25 cellular contexts compared by ENCODE assay signal in genomic region chr10:49296826-49297225, GRCh38. TPM values are rescaled to one million over a fixed set of nuclear protein-coding genes. Genes with fewer than 3 reads are reported as not detected.
DNase-seq lines count a peak whose midpoint lies in the region; TF ChIP-seq lines count a peak whose summit lies in the region.
"Had no signal": no experiment of that assay in that cellular context is flagged by ENCODE, and none has a peak within 500 bp of the region (broad histone marks: within the 10 kb centered on the region; RNA-seq: fewer than 3 reads in every experiment).

No MANE protein-coding gene starts in this region.

- H3K4me3 ChIP-seq in right atrium auricular region (no peak overlapping the region), neural progenitor cell (no peak overlapping the region), tibial nerve (no peak overlapping the region), vagina (no peak overlapping the region)
- H3K4me3 ChIP-seq: A549, BLaER1 had no signal

- 52 to 67% methylated on average over 8 of the region's 8 CpGs for WGBS in tibial nerve, 2 donors

- in situ Hi-C loops in ACHN (cut with HindIII; ENCODE audit: low pct_ligation_motif_present, low pct_unique_long_range_greater_than_20kb, low sequenced_read_pairs), result no loop called here

- H3K9me3 Mint-ChIP-seq in neural progenitor cell, result no peaks in the 10 kb centered on the region
- H3K9me3 Mint-ChIP-seq: CD4-positive, alpha-beta memory T cell; HFFc6 had no signal

- no peaks in the 10 kb centered on the region for H3K36me3 Mint-ChIP-seq in neural progenitor cell
- H3K36me3 Mint-ChIP-seq: CD4-positive, alpha-beta memory T cell had no signal

- TF ChIP-seq CTCF in right atrium auricular region (IDR thresholded peaks at IDR 0.05), result no peak
- TF ChIP-seq CTCF in neural progenitor cell (IDR thresholded peaks at IDR 0.05), result no peak
- TF ChIP-seq CTCF in tibial nerve (IDR thresholded peaks at IDR 0.05), result no peak
- TF ChIP-seq CTCF in vagina (IDR thresholded peaks at IDR 0.05), result no peak

- H3K4me1 Mint-ChIP-seq in neural progenitor cell, result peaks cover 53% of the 10 kb centered on the region
- H3K4me1 Mint-ChIP-seq: CD4-positive, alpha-beta memory T cell had no signal

- no peaks in the 10 kb centered on the region for H3K36me3 ChIP-seq in right atrium auricular region
- H3K36me3 ChIP-seq in neural progenitor cell, result no peaks in the 10 kb centered on the region
- H3K36me3 ChIP-seq in tibial nerve, result no peaks in the 10 kb centered on the region
- H3K36me3 ChIP-seq in vagina, result no peaks in the 10 kb centered on the region
- H3K36me3 ChIP-seq: BLaER1 had no signal

- H3F3A ChIP-seq in neural progenitor cell (ENCODE audit: low read depth), result no peaks in the 10 kb centered on the region

- no peak overlapping the region for H3K4me2 ChIP-seq in neural progenitor cell
- H3K4me2 ChIP-seq: A549, BLaER1 had no signal

- H3K4me1 ChIP-seq in right atrium auricular region (peaks cover 0 to 55% of the 10 kb centered on the region in 2 donors), neural progenitor cell (peaks cover 33% of the 10 kb centered on the region), tibial nerve (peaks cover 0 to 17% (median 3%) of the 10 kb centered on the region in 4 donors), vagina (peaks cover 13% of the 10 kb centered on the region)
- H3K4me1 ChIP-seq: A549 had no signal

- TF ChIP-seq POLR2A in tibial nerve (IDR thresholded peaks at IDR 0.05) (no peak), vagina (IDR thresholded peaks at IDR 0.05) (no peak)

- TF ChIP-seq EP300 in tibial nerve (IDR thresholded peaks at IDR 0.05), result no peak

- intact Hi-C loops in vagina (cut with DNase I), result no loop called here

- no peaks in the 10 kb centered on the region for H3K79me2 ChIP-seq in neural progenitor cell (ENCODE audit: low read depth)

- DNase-seq in ELF-1 (ENCODE audit: low read depth, low spot score) (peak; percentile 68), NCI-H69 (lab: John Stamatoyannopoulos, UW) (peak; percentile 18), right atrium auricular region (ENCODE audit: low spot score) (no peak), neural progenitor cell (ENCODE audit: low spot score) (peak; percentile 30), tibial nerve (ENCODE audit: low spot score in 2 of 2) (no peak), ACHN (no peak), vagina (ENCODE audit: extremely low spot score in 2 of 2) (no peak)
- no peak for DNase-seq in effector CD8-positive, alpha-beta T cell (lab: John Stamatoyannopoulos, UW)
- DNase-seq: Calu3; CD4-positive, alpha-beta memory T cell; DMS53; EL; HFFc6; IMR-90; Karpas-422; NCI-H1048; NCI-H1436; NCI-H1930; NCI-H226; NCI-H524 had no signal

- no peak overlapping the region for H2AFZ ChIP-seq in neural progenitor cell (replicated peaks)

- no peak overlapping the region for H3K4me3 Mint-ChIP-seq in neural progenitor cell
- H3K4me3 Mint-ChIP-seq: CD4-positive, alpha-beta memory T cell; HFFc6 had no signal

- H3K9ac ChIP-seq in neural progenitor cell, result no peak overlapping the region
- H3K9ac ChIP-seq: BLaER1 had no signal

- peaks cover 8% of the 10 kb centered on the region for H3K27me3 Mint-ChIP-seq in neural progenitor cell (ENCODE audit: insufficient read depth, low read depth)

- H3K27me3 ChIP-seq in right atrium auricular region (no peaks in the 10 kb centered on the region), neural progenitor cell (peaks cover 3% of the 10 kb centered on the region), tibial nerve (no peaks in the 10 kb centered on the region), vagina (no peaks in the 10 kb centered on the region)
- H3K27me3 ChIP-seq: BLaER1 had no signal

- H3K27ac Mint-ChIP-seq in neural progenitor cell, result no peak overlapping the region
- H3K27ac Mint-ChIP-seq: CD4-positive, alpha-beta memory T cell; HFFc6 had no signal

- H3K27ac ChIP-seq in right atrium auricular region (peak overlapping the region; percentile 90 to 96), neural progenitor cell (no peak overlapping the region), tibial nerve (no peak overlapping the region), vagina (no peak overlapping the region)
- H3K27ac ChIP-seq: A549, BLaER1 had no signal

- H3K9me3 ChIP-seq in right atrium auricular region (no peaks in the 10 kb centered on the region), neural progenitor cell (ENCODE audit: low read depth) (no peaks in the 10 kb centered on the region), tibial nerve (no peaks in the 10 kb centered on the region), vagina (no peaks in the 10 kb centered on the region)
- H3K9me3 ChIP-seq: A549, BLaER1 had no signal

- H4K20me1 ChIP-seq in neural progenitor cell (ENCODE audit: low read depth), result no peaks in the 10 kb centered on the region
- H4K20me1 ChIP-seq: BLaER1 had no signal

RNA-seq across cellular contexts. Expression of gene C10orf71, which starts 2.1 kb away (rescaled TPM):
- 10 to 100 TPM; 34.9 to 48.2 TPM for total RNA-seq in right atrium auricular region
- total RNA-seq in neural progenitor cell (ENCODE audit: low replicate concordance), result not detected in 2 replicates
- under 1 TPM in 1 of 4 donors, not detected in 3; 0.22 TPM for total RNA-seq in tibial nerve
- total RNA-seq in vagina, result not detected
- total RNA-seq: Calu3; CD4-positive, alpha-beta memory T cell; H4; HFFc6; HT-29; IMR-90; MCF 10A had no signal

Comparison
In these comparisons a context has a peak if more than half of its experiments do, and no peak if none do; other contexts are left out.
1. DNase-seq: peak in ELF-1 (single experiment), NCI-H69 (single experiment) and neural progenitor cell (single experiment); none in right atrium auricular region (single experiment), tibial nerve (0 of 2), ACHN (single experiment), vagina (0 of 2) and effector CD8-positive, alpha-beta T cell (single experiment).
2. H3K27ac ChIP-seq: peak in right atrium auricular region (2 of 2); none in neural progenitor cell (single experiment), tibial nerve (0 of 4) and vagina (single experiment).
3. RNA of gene C10orf71, which starts 2.1 kb away (total RNA-seq): 34.9 to 48.2 TPM in right atrium auricular region; not detected in neural progenitor cell, 0.22 TPM in tibial nerve and not detected in vagina (single experiment); every median in the first group is over 10 times any median in the second.